Comparison of ENCODE assay signal across 12 cellular contexts in genomic region chr4:139552506-139552905, GRCh38. TPM values are rescaled to one million over a fixed set of nuclear protein-coding genes. Genes with fewer than 3 reads are reported as not detected.
DNase-seq lines count a peak whose midpoint lies in the region; ATAC-seq and TF ChIP-seq lines count a peak whose summit lies in the region.
"Had no signal": no experiment of that assay in that cellular context is flagged by ENCODE, and none has a peak within 500 bp of the region (broad histone marks: within the 10 kb centered on the region; RNA-seq: fewer than 3 reads in every experiment).

No MANE protein-coding gene starts in this region.

- peak overlapping the region; percentile 83 for H2AK5ac ChIP-seq in mesendoderm (ENCODE audit: low read length)

- H2BK120ac ChIP-seq in mesendoderm (ENCODE audit: low read depth, low read length), result no peak overlapping the region

- no peak overlapping the region for H3K27ac Mint-ChIP-seq in WTC11
- H3K27ac Mint-ChIP-seq: activated naive CD8-positive, alpha-beta T cell treated with anti-CD3 and anti-CD28 coated beads, Interleukin-2, amount 10 ng/mL, durations not matched to agents 7 days and 5 days had no signal

- H3K4me3 Mint-ChIP-seq in WTC11, result no peak overlapping the region
- H3K4me3 Mint-ChIP-seq: activated naive CD8-positive, alpha-beta T cell treated with anti-CD3 and anti-CD28 coated beads, Interleukin-2, amount 10 ng/mL, durations not matched to agents 7 days and 5 days had no signal

- no peak overlapping the region for H4K8ac ChIP-seq in mesendoderm (ENCODE audit: low read depth, low read length)

- peaks cover 38% of the 10 kb centered on the region for H3K4me1 Mint-ChIP-seq in WTC11

- no peak overlapping the region for H3K4me2 ChIP-seq in mesendoderm (ENCODE audit: low read length)

- peaks cover 37% of the 10 kb centered on the region for H3K27me3 Mint-ChIP-seq in WTC11 (ENCODE audit: low read depth)

- no peak for TF ChIP-seq EP300 in transverse colon (IDR thresholded peaks at IDR 0.05; ENCODE audit: low read depth)
- no peak for TF ChIP-seq EP300 in ovary (IDR thresholded peaks at IDR 0.05)

- TF ChIP-seq CTCF in body of pancreas (IDR thresholded peaks at IDR 0.05) (no peak), transverse colon (IDR thresholded peaks at IDR 0.05) (no peak), ovary (IDR thresholded peaks at IDR 0.05) (no peak), WTC11 (IDR thresholded peaks at IDR 0.05) (no peak)

- WGBS in body of pancreas, 2 donors, result 54 to 63% methylated on average over 4 of the region's 4 CpGs
- WGBS in mesendoderm (ENCODE audit: extremely low coverage, insufficient coverage, low lambda C conversion rate), result no CpG with 5 or more reads among the region's 4 CpGs
- WGBS in transverse colon (ENCODE audit: low coverage in 1 of 2), 2 donors, result 74 to 79% methylated on average over 4 of the region's 4 CpGs
- WGBS in ovary, 3 donors, result 62 to 65% (median 63%) methylated on average over 4 of the region's 4 CpGs

- DNase-seq in DMS 273 (lab: John Stamatoyannopoulos, UW; ENCODE audit: unreplicated experiment) (peak; percentile 4), DMS 273 treated with DMSO at 0.1 percent for 48 hours (lab: John Stamatoyannopoulos, UW) (no peak), body of pancreas (no peak), mesendoderm (peak; percentile 37), transverse colon (no peak), ovary (no peak), WTC11 (ENCODE audit: low spot score) (no peak), NCI-H1930 (lab: John Stamatoyannopoulos, UW) (no peak)
- DNase-seq: activated CD4-positive, alpha-beta T cell treated with anti-CD3 and anti-CD28 coated beads for 1 hour; activated naive CD8-positive, alpha-beta T cell treated with anti-CD3 and anti-CD28 coated beads, Interleukin-2, amount 10 ng/mL, durations not matched to agents 7 days and 5 days; Peyer's patch had no signal

- POLR2A ChIA-PET in WTC11 (lab: Charles Lee), result interaction anchor here (0.6 kb wide), 1 partner anchor 26 kb away, joined by 4 read pairs; no protein-coding TSS in a partner anchor

- in situ Hi-C loops in transverse colon (cut with MboI; ENCODE audit: low pct_ligation_motif_present in 1 of 4, low pct_unique_long_range_greater_than_20kb in 1 of 4, low sequenced_read_pairs in 3 of 4), result no loop called here

- ATAC-seq in body of pancreas, result no peak
- ATAC-seq in WTC11, result no peak

- H3K9me3 ChIP-seq in body of pancreas, result no peaks in the 10 kb centered on the region
- H3K9me3 ChIP-seq in transverse colon, result no peaks in the 10 kb centered on the region
- peaks cover 0 to 3% of the 10 kb centered on the region in 2 donors for H3K9me3 ChIP-seq in ovary
- H3K9me3 ChIP-seq: Peyer's patch had no signal

- H3K4me3 ChIP-seq in body of pancreas, result no peak overlapping the region
- H3K4me3 ChIP-seq in mesendoderm (ENCODE audit: low read length), result no peak overlapping the region
- H3K4me3 ChIP-seq in transverse colon, result no peak overlapping the region
- H3K4me3 ChIP-seq in ovary, result no peak overlapping the region
- H3K4me3 ChIP-seq: Peyer's patch had no signal

- no peak overlapping the region for H2BK15ac ChIP-seq in mesendoderm (replicated peaks; ENCODE audit: low read depth)

- peak overlapping the region; percentile 90 for H3K23ac ChIP-seq in mesendoderm (ENCODE audit: low read length)

- peak overlapping the region; percentile 1 for H3K18ac ChIP-seq in mesendoderm (ENCODE audit: low read length)

- H3K4me1 ChIP-seq in body of pancreas, result peaks cover 43% of the 10 kb centered on the region
- peaks cover 18% of the 10 kb centered on the region for H3K4me1 ChIP-seq in mesendoderm (ENCODE audit: control insufficient read depth, low read depth, low read length)
- peaks cover 3 to 69% (median 28%) of the 10 kb centered on the region in 4 donors for H3K4me1 ChIP-seq in transverse colon
- H3K4me1 ChIP-seq in ovary (ENCODE audit: insufficient read depth), result peaks cover 19% of the 10 kb centered on the region

- no peaks in the 10 kb centered on the region for H3K36me3 ChIP-seq in body of pancreas (replicated peaks in 1 of 2; ENCODE audit: insufficient read depth in 1 of 2, low read depth in 2 of 2)
- H3K36me3 ChIP-seq in mesendoderm (ENCODE audit: control insufficient read depth, insufficient read depth, low read length), result no peaks in the 10 kb centered on the region
- no peaks in the 10 kb centered on the region for H3K36me3 ChIP-seq in transverse colon
- no peaks in the 10 kb centered on the region for H3K36me3 ChIP-seq in ovary
- H3K36me3 ChIP-seq: Peyer's patch had no signal

- peaks cover 5% of the 10 kb centered on the region for H3K79me1 ChIP-seq in mesendoderm (ENCODE audit: low read length)

- peak overlapping the region; percentile 15 for H3K9ac ChIP-seq in mesendoderm (ENCODE audit: low read length)

- intact Hi-C loops in body of pancreas (cut with DNase I), result no loop called here
- intact Hi-C loops in transverse colon (cut with DNase I; ENCODE audit: low total_unique reads), result no loop called here
- intact Hi-C loops in ovary (cut with DNase I), result no loop called here

- H4K5ac ChIP-seq in mesendoderm (ENCODE audit: low read length), result no peak overlapping the region

- H3K27ac ChIP-seq in body of pancreas, result peak overlapping the region in 3 of 4 donors; percentile 97 to 99 (median 98)
- no peak overlapping the region for H3K27ac ChIP-seq in mesendoderm (ENCODE audit: low read depth, low read length)
- H3K27ac ChIP-seq in transverse colon, result peak overlapping the region; percentile 88 to 98 (median 94)
- peak overlapping the region in 1 of 2 donors; percentile 38 for H3K27ac ChIP-seq in ovary
- H3K27ac ChIP-seq: 22Rv1 had no signal

- H3K79me2 ChIP-seq in mesendoderm (ENCODE audit: control insufficient read depth, insufficient read depth, low read length), result peaks cover 18% of the 10 kb centered on the region

- CTCF ChIA-PET in WTC11 (lab: Charles Lee), result interaction anchor here (0.8 kb wide), 1 partner anchor 54 kb away, joined by 3 read pairs; no protein-coding TSS in a partner anchor

- no peak for TF ChIP-seq POLR2A in body of pancreas (IDR thresholded peaks at IDR 0.05)
- TF ChIP-seq POLR2A in transverse colon (IDR thresholded peaks at IDR 0.05), result no peak
- TF ChIP-seq POLR2A in ovary (IDR thresholded peaks at IDR 0.05), result no peak

- peak overlapping the region; percentile 79 for H3K56ac ChIP-seq in mesendoderm (ENCODE audit: low read length)

- peak overlapping the region; percentile 36 for H2BK5ac ChIP-seq in mesendoderm (ENCODE audit: low read length)

- no peaks in the 10 kb centered on the region for H3K9me3 Mint-ChIP-seq in WTC11
- H3K9me3 Mint-ChIP-seq: activated naive CD8-positive, alpha-beta T cell treated with anti-CD3 and anti-CD28 coated beads, Interleukin-2, amount 10 ng/mL, durations not matched to agents 7 days and 5 days had no signal

- H3K27me3 ChIP-seq in body of pancreas (no peaks in the 10 kb centered on the region), mesendoderm (ENCODE audit: insufficient read depth, low read length, poor library complexity) (no peaks in the 10 kb centered on the region), transverse colon (no peaks in the 10 kb centered on the region), ovary (no peaks in the 10 kb centered on the region)
- H3K27me3 ChIP-seq: Peyer's patch had no signal

- H3K36me3 Mint-ChIP-seq in WTC11, result no peaks in the 10 kb centered on the region
- H3K36me3 Mint-ChIP-seq: activated naive CD8-positive, alpha-beta T cell treated with anti-CD3 and anti-CD28 coated beads, Interleukin-2, amount 10 ng/mL, durations not matched to agents 7 days and 5 days had no signal

- H3K4ac ChIP-seq in mesendoderm (ENCODE audit: low read depth, low read length), result no peak overlapping the region

TF ChIP-seq in WTC11, 78 proteins besides CTCF, POLR2A, EP300 and RAD21:
- no peak for TF ChIP-seq NFE2L1 (CRISPR knock-in tag; IDR thresholded peaks at IDR 0.05)
- TF ChIP-seq RELA (CRISPR knock-in tag; IDR thresholded peaks at IDR 0.05; ENCODE audit: borderline replicate concordance), result no peak
- no peak for TF ChIP-seq ZNF232 (CRISPR knock-in tag; IDR thresholded peaks at IDR 0.05)
- no peak for TF ChIP-seq PRRX2 (CRISPR knock-in tag; IDR thresholded peaks at IDR 0.05)
- TF ChIP-seq, protein P1, sequence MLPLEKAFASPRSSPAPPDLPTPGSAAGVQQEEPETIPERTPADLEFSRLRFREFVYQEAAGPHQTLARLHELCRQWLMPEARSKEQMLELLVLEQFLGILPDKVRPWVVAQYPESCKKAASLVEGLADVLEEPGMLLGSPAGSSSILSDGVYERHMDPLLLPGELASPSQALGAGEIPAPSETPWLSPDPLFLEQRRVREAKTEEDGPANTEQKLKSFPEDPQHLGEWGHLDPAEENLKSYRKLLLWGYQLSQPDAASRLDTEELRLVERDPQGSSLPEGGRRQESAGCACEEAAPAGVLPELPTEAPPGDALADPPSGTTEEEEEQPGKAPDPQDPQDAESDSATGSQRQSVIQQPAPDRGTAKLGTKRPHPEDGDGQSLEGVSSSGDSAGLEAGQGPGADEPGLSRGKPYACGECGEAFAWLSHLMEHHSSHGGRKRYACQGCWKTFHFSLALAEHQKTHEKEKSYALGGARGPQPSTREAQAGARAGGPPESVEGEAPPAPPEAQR (CRISPR knock-in tag; IDR thresholded peaks at IDR 0.05), result no peak
- no peak for TF ChIP-seq ATF1 (CRISPR knock-in tag; IDR thresholded peaks at IDR 0.05)
- no peak for TF ChIP-seq NFATC4 (CRISPR knock-in tag; IDR thresholded peaks at IDR 0.05)
- no peak for TF ChIP-seq FOXK1 (CRISPR knock-in tag; IDR thresholded peaks at IDR 0.05)
- TF ChIP-seq MXD4 (CRISPR knock-in tag; IDR thresholded peaks at IDR 0.05; ENCODE audit: borderline replicate concordance), result no peak
- TF ChIP-seq NR1H2 (CRISPR knock-in tag; IDR thresholded peaks at IDR 0.05), result no peak
- no peak for TF ChIP-seq ZNF671 (CRISPR knock-in tag; IDR thresholded peaks at IDR 0.05)
- TF ChIP-seq ESRRA (CRISPR knock-in tag; IDR thresholded peaks at IDR 0.05; ENCODE audit: borderline replicate concordance), result no peak
- no peak for TF ChIP-seq TEAD4 (CRISPR knock-in tag; IDR thresholded peaks at IDR 0.05)

RNA-seq across cellular contexts. Expression of gene SETD7, which starts 3.5 kb away (rescaled TPM):
- total RNA-seq in body of pancreas, result 10 to 100 TPM; 21.8 to 34.8 TPM
- polyA plus RNA-seq in mesendoderm (2013, experiment 1 of 2), result 10.1 TPM
- 9.5 TPM for polyA plus RNA-seq in mesendoderm (2013, experiment 2 of 2)
- 10 to 100 TPM; 19.7 to 31.3 (median 24.8) TPM for total RNA-seq in transverse colon
- total RNA-seq in ovary, result 10 to 100 TPM; 21.3 to 37.2 (median 32.8) TPM
- 10 to 100 TPM; 14.3 to 52.4 TPM for polyA plus RNA-seq in ovary
- 4.6 to 5.6 TPM (median 4.9 TPM) in 3 replicates for total RNA-seq in WTC11 (2021)

Comparison
In these comparisons a context has a peak if more than half of its experiments do, and no peak if none do; other contexts are left out.
1. DNase-seq: peak in DMS 273 (single experiment) and mesendoderm (single experiment); none in DMS 273 treated with DMSO at 0.1 percent for 48 hours (single experiment), body of pancreas (0 of 4), transverse colon (single experiment), ovary (0 of 5), WTC11 (single experiment) and NCI-H1930 (0 of 2).